Comparison of ENCODE assay signal across 8 cellular contexts in genomic region chr3:126984391-126985142, GRCh38. TPM values are rescaled to one million over a fixed set of nuclear protein-coding genes. Genes with fewer than 3 reads are reported as not detected.
A peak's percentile ranks its signal among the peaks of the same experiment; 100 is the strongest.
DNase-seq lines count a peak whose midpoint lies in the region; ATAC-seq and TF ChIP-seq lines count a peak whose summit lies in the region.

No MANE protein-coding gene starts in this region.

- no peak for ATAC-seq in activated CD8-positive, alpha-beta T cell treated with anti-CD3 and anti-CD28 coated beads, Interleukin-2, amount 10 ng/mL, durations not matched to agents 7 days and 5 days
- no peak for ATAC-seq in stimulated activated memory B cell treated with anti-CD40 and anti-IgM and Interleukin-4, amounts not matched to agents 10 μg/mL and 1 μg/mL and 100 μg/mL, for 72 hours
- ATAC-seq in GM18517 (IDR thresholded peaks at IDR 0.05; ENCODE audit: unreplicated experiment): no peak

- H3K36me3 Mint-ChIP-seq in activated CD8-positive, alpha-beta T cell treated with anti-CD3 and anti-CD28 coated beads, Interleukin-2, amount 10 ng/mL, durations not matched to agents 7 days and 5 days (ENCODE audit: low read depth): no peaks in the 10 kb centered on the region
- peaks cover 5% of the 10 kb centered on the region for H3K36me3 Mint-ChIP-seq in stimulated activated memory B cell treated with anti-CD40 and anti-IgM and Interleukin-4, amounts not matched to agents 10 μg/mL and 1 μg/mL and 100 μg/mL, for 72 hours

- no peaks in the 10 kb centered on the region for H3K9me3 Mint-ChIP-seq in activated CD8-positive, alpha-beta T cell treated with anti-CD3 and anti-CD28 coated beads, Interleukin-2, amount 10 ng/mL, durations not matched to agents 7 days and 5 days (ENCODE audit: insufficient read depth)
- H3K9me3 Mint-ChIP-seq in stimulated activated memory B cell treated with anti-CD40 and anti-IgM and Interleukin-4, amounts not matched to agents 10 μg/mL and 1 μg/mL and 100 μg/mL, for 72 hours: no peaks in the 10 kb centered on the region

- CTCF ChIA-PET in activated CD8-positive, alpha-beta T cell treated with anti-CD3 and anti-CD28 coated beads, Interleukin-2, amount 10 ng/mL, durations not matched to agents 7 days and 5 days (lab: Charles Lee): interaction anchor here (0.6 to 0.9 kb wide), 2 partner anchors 11 to 462 kb away, joined by 3 to 4 read pairs; no protein-coding TSS in a partner anchor

- peaks cover 5% of the 10 kb centered on the region for H3K27me3 Mint-ChIP-seq in activated CD8-positive, alpha-beta T cell treated with anti-CD3 and anti-CD28 coated beads, Interleukin-2, amount 10 ng/mL, durations not matched to agents 7 days and 5 days (ENCODE audit: low read depth)
- peaks cover 11% of the 10 kb centered on the region for H3K27me3 Mint-ChIP-seq in stimulated activated memory B cell treated with anti-CD40 and anti-IgM and Interleukin-4, amounts not matched to agents 10 μg/mL and 1 μg/mL and 100 μg/mL, for 72 hours

- peak; percentile 53 for DNase-seq in DMS 273 (lab: John Stamatoyannopoulos, UW; ENCODE audit: unreplicated experiment)
- DNase-seq in DMS 273 treated with DMSO at 0.1 percent for 48 hours (lab: John Stamatoyannopoulos, UW): no peak
- no peak for DNase-seq in activated CD8-positive, alpha-beta T cell treated with anti-CD3 and anti-CD28 coated beads, Interleukin-2, amount 10 ng/mL, durations not matched to agents 7 days and 5 days
- no peak for DNase-seq in GM20000 (ENCODE audit: low spot score)
- DNase-seq in stimulated activated CD4-positive, alpha-beta T cell treated with anti-CD3 and anti-CD28 coated beads, Interleukin-12 subunit alpha, Interleukin-12 subunit beta, amount 100 ng/mL, for 4 hours: no peak

- H3K27ac Mint-ChIP-seq in activated CD8-positive, alpha-beta T cell treated with anti-CD3 and anti-CD28 coated beads, Interleukin-2, amount 10 ng/mL, durations not matched to agents 7 days and 5 days: no peak overlapping the region
- H3K27ac Mint-ChIP-seq in stimulated activated memory B cell treated with anti-CD40 and anti-IgM and Interleukin-4, amounts not matched to agents 10 μg/mL and 1 μg/mL and 100 μg/mL, for 72 hours: no peak overlapping the region

- POLR2A ChIA-PET in activated CD8-positive, alpha-beta T cell treated with anti-CD3 and anti-CD28 coated beads, Interleukin-2, amount 10 ng/mL, durations not matched to agents 7 days and 5 days (lab: Charles Lee): no interaction called here

- no peak for TF ChIP-seq CTCF in GM20000 (IDR thresholded peaks at IDR 0.05; ENCODE audit: extremely low read depth, missing control alignments)

- peak overlapping the region; percentile 45 for H3K4me3 ChIP-seq in iPS-11a (ENCODE audit: low read depth, low read length)

- H3K4me3 Mint-ChIP-seq in activated CD8-positive, alpha-beta T cell treated with anti-CD3 and anti-CD28 coated beads, Interleukin-2, amount 10 ng/mL, durations not matched to agents 7 days and 5 days: peak overlapping the region; percentile 28
- H3K4me3 Mint-ChIP-seq in stimulated activated memory B cell treated with anti-CD40 and anti-IgM and Interleukin-4, amounts not matched to agents 10 μg/mL and 1 μg/mL and 100 μg/mL, for 72 hours: peak overlapping the region; percentile 63

- peaks cover 13% of the 10 kb centered on the region for H3K4me1 Mint-ChIP-seq in activated CD8-positive, alpha-beta T cell treated with anti-CD3 and anti-CD28 coated beads, Interleukin-2, amount 10 ng/mL, durations not matched to agents 7 days and 5 days (ENCODE audit: low read depth)
- H3K4me1 Mint-ChIP-seq in stimulated activated memory B cell treated with anti-CD40 and anti-IgM and Interleukin-4, amounts not matched to agents 10 μg/mL and 1 μg/mL and 100 μg/mL, for 72 hours: peaks cover 42% of the 10 kb centered on the region

RNA-seq across cellular contexts. Expression of gene PLXNA1, which starts 1.7 kb away (rescaled TPM):
- total RNA-seq in activated CD8-positive, alpha-beta T cell treated with anti-CD3 and anti-CD28 coated beads, Interleukin-2, amount 10 ng/mL, durations not matched to agents 7 days and 5 days: 1 to 10 TPM; 2.4 to 2.7 TPM
